In genomic region chr22:44380716-44381500, GRCh38 we compare ENCODE assay signal across 18 cellular contexts.
DNase-seq lines count a peak whose midpoint lies in the region; ATAC-seq and TF ChIP-seq lines count a peak whose summit lies in the region.
"Had no signal": no experiment of that assay in that cellular context is flagged by ENCODE, and none has a peak within 500 bp of the region (broad histone marks: within the 10 kb centered on the region; RNA-seq: fewer than 3 reads in every experiment).

No MANE protein-coding gene starts in this region.

- TF ChIP-seq CTCF in CD14-positive monocyte (IDR thresholded peaks at IDR 0.05) (no peak), omental fat pad (IDR thresholded peaks at IDR 0.05) (no peak), gastrocnemius medialis (IDR thresholded peaks at IDR 0.05 in 4 of 5, conservative IDR thresholded peaks at IDR 0.05 in 1 of 5) (no peak)

- H3K36me3 ChIP-seq in adipocyte (ENCODE audit: control insufficient read depth, insufficient read depth, low read length, severe bottlenecking) (no peaks in the 10 kb centered on the region), gastrocnemius medialis (no peaks in the 10 kb centered on the region)
- H3K36me3 ChIP-seq: suprapubic skin had no signal

- peaks cover 34% of the 10 kb centered on the region for H3K27me3 ChIP-seq in adipocyte (replicated peaks; ENCODE audit: control insufficient read depth, insufficient read depth, low read length)
- H3K27me3 ChIP-seq in gastrocnemius medialis, result peaks cover 0 to 4% (median 0%) of the 10 kb centered on the region in 3 donors

- no peaks in the 10 kb centered on the region for H3K4me1 Mint-ChIP-seq in CD14-positive monocyte
- H3K4me1 Mint-ChIP-seq: activated T-helper 17 cell treated with anti-CD3 and anti-CD28 coated beads, Interleukin-2, amount 50 U/mL, for 72 hours; natural killer cell; T-cell; WTC11 had no signal

- ATAC-seq in omental fat pad (ENCODE audit: low FRiP score) (no peak), gastrocnemius medialis (no peak)
- ATAC-seq: activated T-helper 17 cell treated with anti-CD3 and anti-CD28 coated beads, Interleukin-2, amount 50 U/mL, for 72 hours; natural killer cell; T-cell; WTC11 had no signal

- H3K9me3 Mint-ChIP-seq in CD14-positive monocyte, result peaks cover 2 to 12% (median 10%) of the 10 kb centered on the region in 7 donors

- in situ Hi-C loops in gastrocnemius medialis (cut with MboI; ENCODE audit: low sequenced_read_pairs in 4 of 4), result no loop called here

- H3K27ac Mint-ChIP-seq in CD14-positive monocyte, result no peak overlapping the region
- H3K27ac Mint-ChIP-seq: activated T-helper 17 cell treated with anti-CD3 and anti-CD28 coated beads, Interleukin-2, amount 50 U/mL, for 72 hours; natural killer cell; T-cell; WTC11 had no signal

- H3K9me3 ChIP-seq in adipocyte (ENCODE audit: control insufficient read depth, low read length), result peaks cover 29% of the 10 kb centered on the region
- no peaks in the 10 kb centered on the region for H3K9me3 ChIP-seq in gastrocnemius medialis
- H3K9me3 ChIP-seq: suprapubic skin had no signal

- H3K27me3 Mint-ChIP-seq in CD14-positive monocyte (ENCODE audit: low read depth in 3 of 3), result peaks cover 2 to 9% (median 4%) of the 10 kb centered on the region in 3 donors

- H3K4me3 Mint-ChIP-seq in CD14-positive monocyte, result no peak overlapping the region
- H3K4me3 Mint-ChIP-seq: activated T-helper 17 cell treated with anti-CD3 and anti-CD28 coated beads, Interleukin-2, amount 50 U/mL, for 72 hours; natural killer cell; T-cell; WTC11 had no signal

- TF ChIP-seq POLR2A in gastrocnemius medialis (IDR thresholded peaks at IDR 0.05), result no peak

- DNase-seq in CD14-positive monocyte (ENCODE audit: low spot score), result peak; percentile 7
- peak; percentile 58 for DNase-seq in NCI-H146 (lab: John Stamatoyannopoulos, UW)
- DNase-seq in adipocyte (ENCODE audit: low read depth), result no peak
- peak; percentile 8 for DNase-seq in omental fat pad (ENCODE audit: low spot score)
- DNase-seq in NCI-H1930 (lab: John Stamatoyannopoulos, UW), result no peak
- no peak for DNase-seq in gastrocnemius medialis
- DNase-seq in cerebellum (ENCODE audit: low spot score), result no peak
- DNase-seq: foreskin melanocyte, HCEC 1CT, Kasumi-1, natural killer cell, NCI-H187, T-cell had no signal

- no peak overlapping the region for H3K27ac ChIP-seq in gastrocnemius medialis
- H3K27ac ChIP-seq: RWPE1, suprapubic skin had no signal

- no peak overlapping the region for H3K9ac ChIP-seq in adipocyte (ENCODE audit: low read length)

- H3K36me3 Mint-ChIP-seq in CD14-positive monocyte, result no peaks in the 10 kb centered on the region
- H3K36me3 Mint-ChIP-seq: T-cell, WTC11 had no signal

- intact Hi-C loops in CD14-positive monocyte (cut with micrococcal nuclease) (no loop called here), gastrocnemius medialis (cut with DNase I; ENCODE audit: low total_unique reads) (no loop called here)

- H3K4me1 ChIP-seq in adipocyte (ENCODE audit: control insufficient read depth, insufficient read depth, low read length), result peaks cover 22% of the 10 kb centered on the region
- H3K4me1 ChIP-seq in gastrocnemius medialis, result no peaks in the 10 kb centered on the region
- H3K4me1 ChIP-seq: suprapubic skin had no signal

- H3K4me3 ChIP-seq in adipocyte (ENCODE audit: low read length) (peak overlapping the region; percentile 52), gastrocnemius medialis (no peak overlapping the region)
- H3K4me3 ChIP-seq: lung, suprapubic skin had no signal

Comparison
In these comparisons a context has a peak if more than half of its experiments do, and no peak if none do; other contexts are left out.
1. DNase-seq: peak in CD14-positive monocyte (single experiment), NCI-H146 (single experiment) and omental fat pad (single experiment); none in adipocyte (single experiment), NCI-H1930 (0 of 2), gastrocnemius medialis (0 of 2) and cerebellum (single experiment).